In the genomic region with DNA sequence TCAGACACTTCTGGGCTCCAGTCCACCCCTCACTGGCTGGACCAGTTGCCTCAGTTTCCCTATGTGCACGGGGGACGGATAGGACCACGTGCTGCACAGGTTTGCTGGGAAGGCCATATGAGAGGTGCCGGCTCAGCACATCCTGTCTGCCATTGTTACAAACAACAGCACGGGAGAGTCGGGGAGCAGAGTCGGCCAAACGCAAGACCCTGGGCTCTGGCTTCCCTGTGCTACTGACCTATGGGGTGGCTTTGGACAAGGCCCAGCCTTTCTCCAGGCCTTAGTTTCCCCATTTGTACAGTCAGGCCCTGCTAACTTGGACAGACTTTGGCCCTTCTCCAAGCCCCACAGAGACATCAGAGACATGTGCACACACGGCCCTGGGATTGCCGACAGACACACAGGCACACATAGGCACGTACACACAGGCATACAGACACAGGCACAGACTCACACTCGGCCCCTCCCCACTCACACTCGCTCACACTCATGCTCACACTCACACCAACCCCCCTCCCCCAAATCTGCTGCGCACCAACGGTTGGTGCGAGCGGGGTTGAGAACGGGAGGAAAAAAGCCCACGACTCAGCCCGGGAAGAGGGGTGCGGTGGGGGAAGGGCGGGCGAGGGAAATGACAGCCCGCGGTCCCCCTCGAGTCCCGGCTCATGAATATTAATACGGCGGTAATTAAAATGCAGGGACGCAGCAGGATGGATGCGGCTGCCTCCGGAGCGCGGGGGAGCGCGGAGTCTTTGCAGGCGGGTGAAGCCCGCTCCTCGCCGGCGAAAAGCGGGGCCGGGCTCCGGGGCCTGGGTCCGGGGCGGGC, we compare ENCODE assay signal across 1 cellular context.
TF ChIP-seq lines count a peak whose summit lies in the region.

No MANE protein-coding gene starts in this region.

TF ChIP-seq in A549, 52 proteins besides CTCF, POLR2A, EP300 and RAD21 (continued from another document):
- peak; percentile 67; the same call in 1 of the 2 replicates for TF ChIP-seq HMGXB4 (CRISPR knock-in tag; IDR thresholded peaks at IDR 0.05; ENCODE audit: borderline replicate concordance)
- TF ChIP-seq HEYL (CRISPR knock-in tag; IDR thresholded peaks at IDR 0.05), result peak; percentile 95
- TF ChIP-seq RCOR1 (IDR thresholded peaks at IDR 0.05; ENCODE audit: low read depth, low read length), result no peak
- peak; percentile 75 for TF ChIP-seq RARB (CRISPR knock-in tag; IDR thresholded peaks at IDR 0.05)
- peak; percentile 89 for TF ChIP-seq TFCP2L1 (CRISPR knock-in tag; IDR thresholded peaks at IDR 0.05)
- TF ChIP-seq MAFK (IDR thresholded peaks at IDR 0.05; ENCODE audit: partially characterized antibody), result peak; percentile 91
- TF ChIP-seq NR3C1 (IDR thresholded peaks at IDR 0.05), result no peak
- peak; percentile 85 for TF ChIP-seq HOXA7 (CRISPR knock-in tag; IDR thresholded peaks at IDR 0.05)
- no peak for TF ChIP-seq FOSL2 (IDR thresholded peaks at IDR 0.05)
- peak; percentile 16; the same call in 1 of the 2 replicates for TF ChIP-seq FOSL2 (CRISPR knock-in tag; IDR thresholded peaks at IDR 0.05)
- TF ChIP-seq NPAS2 (CRISPR knock-in tag; IDR thresholded peaks at IDR 0.05; ENCODE audit: borderline replicate concordance), result peak; percentile 53; the same call in 1 of the 2 replicates
- TF ChIP-seq TP53 (CRISPR knock-in tag; IDR thresholded peaks at IDR 0.05), result peak; percentile 73
